In genomic region chr11:82183346-82183745, GRCh38 we compare ENCODE assay signal across 22 cellular contexts.
"Had no signal": no experiment of that assay in that cellular context is flagged by ENCODE, and none has a peak within 500 bp of the region (broad histone marks: within the 10 kb centered on the region; RNA-seq: fewer than 3 reads in every experiment).

No MANE protein-coding gene starts in this region.

- H3K9me3 ChIP-seq: MG63, SJSA1 had no signal

- H3K4me1 ChIP-seq: SJSA1 had no signal

- DNase-seq: KBM-7, MG63, NCI-H1092, NCI-H1105 treated with DMSO at 0.1 percent for 48 hours, NCI-H1417 treated with DMSO at 0.1 percent for 48 hours, NCI-H146, NCI-H1694 treated with DMSO at 0.1 percent for 48 hours, NCI-H2029, NCI-H2081 treated with DMSO at 0.1 percent for 48 hours, NCI-H2171, NCI-H345, NCI-H446 treated with DMSO at 0.1 percent for 48 hours, NCI-H510A treated with DMSO at 0.1 percent for 48 hours, NCI-H526, Right ventricle myocardium superior, RPMI8226, SIG-M5, T-helper 1 cell, T-helper 17 cell had no signal

- H3K4me3 ChIP-seq: MG63, SJSA1, SK-N-MC had no signal

- H3K27me3 ChIP-seq: MG63, SJSA1 had no signal

- H3K36me3 ChIP-seq: MG63, SJSA1 had no signal

- H3K27ac ChIP-seq: HL-60, SJSA1, SK-N-MC had no signal

- ATAC-seq: T-helper 17 cell had no signal
